Comparison of ENCODE assay signal across 8 cellular contexts in genomic region chr20:47972297-47972915, GRCh38.
DNase-seq lines count a peak whose midpoint lies in the region; ATAC-seq and TF ChIP-seq lines count a peak whose summit lies in the region.
"Not testable (repeated sequence)": the region's sequence is repeated elsewhere in the genome, so short reads cannot be mapped to it uniquely, and the experiment has no call there.

No MANE protein-coding gene starts in this region.

- H3K27ac ChIP-seq in BLaER1 treated with 17β-estradiol and CSF1 and Interleukin-3, amounts not matched to agents 10 nM and 100 nM = peak overlapping the region in 3 of 11 experiments; percentile 0 to 77 (median 30); a peak in 3 of 22 replicates
- H3K27ac ChIP-seq in HUES48 (ENCODE audit: low read depth, low read length) (peak overlapping the region; percentile 28), adrenal gland (peak overlapping the region in 1 of 5 donors; percentile 29), subcutaneous abdominal adipose tissue (ENCODE audit: low read depth, low read length) (peak overlapping the region; percentile 63)

- TF ChIP-seq POLR2A in adrenal gland (IDR thresholded peaks at IDR 0.05) = peak in 1 of 2 donors; percentile 9

- not testable (repeated sequence) for H3K27me3 ChIP-seq in BLaER1 treated with 17β-estradiol and CSF1 and Interleukin-3, amounts not matched to agents 10 nM and 100 nM; HUES48 (ENCODE audit: control insufficient read depth, insufficient read depth, low read length); adrenal gland
- H3K27me3 ChIP-seq in subcutaneous abdominal adipose tissue (ENCODE audit: control insufficient read depth in 5 of 5, insufficient read depth in 4 of 5, low read length in 5 of 5) = peaks cover 0 to 12% (median 8%) of the 10 kb centered on the region in 5 donors

- H4K20me1 ChIP-seq in BLaER1 treated with 17β-estradiol and CSF1 and Interleukin-3, amounts not matched to agents 10 nM and 100 nM = not testable (repeated sequence)

- H3K4me3 ChIP-seq in BLaER1 treated with 17β-estradiol and CSF1 and Interleukin-3, amounts not matched to agents 10 nM and 100 nM; HUES48 (ENCODE audit: low read depth, low read length); subcutaneous abdominal adipose tissue (ENCODE audit: low read depth in 1 of 5, low read length in 5 of 5): not testable (repeated sequence)
- peak overlapping the region in 1 of 4 donors; percentile 29 for H3K4me3 ChIP-seq in adrenal gland

- peak; percentile 57 for ATAC-seq in esophagus mucosa

- H3K27me3 Mint-ChIP-seq in nephron progenitor cell (ENCODE audit: low read depth, poor library complexity) = not testable (repeated sequence)

- H3K4me2 ChIP-seq in BLaER1 treated with 17β-estradiol and CSF1 and Interleukin-3, amounts not matched to agents 10 nM and 100 nM = peak overlapping the region in 6 of 11 experiments; percentile 27 to 82 (median 64); a peak in 12 of 22 replicates

- WGBS in adrenal gland, 4 donors = 44 to 52% (median 50%) methylated on average over 25 to 26 of the region's 26 CpGs

- H3K4me1 Mint-ChIP-seq in nephron progenitor cell = peaks cover 85% of the 10 kb centered on the region

- TF ChIP-seq CTCF in adrenal gland (IDR thresholded peaks at IDR 0.05) = peak in 5 of 6 experiments; percentile 19 to 44 (median 33)
- not testable (repeated sequence) for TF ChIP-seq CTCF in nephron progenitor cell (IDR thresholded peaks at IDR 0.05)

- H3K9me3 Mint-ChIP-seq in nephron progenitor cell = not testable (repeated sequence)

- H3K36me3 ChIP-seq in BLaER1 treated with 17β-estradiol and CSF1 and Interleukin-3, amounts not matched to agents 10 nM and 100 nM; HUES48 (ENCODE audit: control insufficient read depth, insufficient read depth, low read length); adrenal gland (replicated peaks in 1 of 2); subcutaneous abdominal adipose tissue (ENCODE audit: control insufficient read depth in 5 of 5, insufficient read depth in 5 of 5, low read length in 5 of 5): not testable (repeated sequence)

- intact Hi-C loops in adrenal gland (cut with DNase I) = not testable (repeated sequence)

- peak overlapping the region; percentile 61 for H3K27ac Mint-ChIP-seq in nephron progenitor cell

- peaks cover 37 to 85% (median 60%) of the 10 kb centered on the region in 10 experiments for H3K4me1 ChIP-seq in BLaER1 treated with 17β-estradiol and CSF1 and Interleukin-3, amounts not matched to agents 10 nM and 100 nM
- H3K4me1 ChIP-seq in HUES48 (ENCODE audit: control insufficient read depth, insufficient read depth, low read length) (peaks cover 26% of the 10 kb centered on the region), subcutaneous abdominal adipose tissue (ENCODE audit: control insufficient read depth in 5 of 5, insufficient read depth in 5 of 5, low read length in 5 of 5) (peaks cover 0 to 35% (median 6%) of the 10 kb centered on the region in 5 donors)
- not testable (repeated sequence) for H3K4me1 ChIP-seq in adrenal gland (replicated peaks in 1 of 2)

- H3K4me3 Mint-ChIP-seq in nephron progenitor cell = peak overlapping the region; percentile 66

- not testable (repeated sequence) for H3K9me3 ChIP-seq in BLaER1 treated with 17β-estradiol and CSF1 and Interleukin-3, amounts not matched to agents 10 nM and 100 nM (replicated peaks in 1 of 11); HUES48 (ENCODE audit: control insufficient read depth, insufficient read depth, low read length); adrenal gland (replicated peaks in 1 of 3); subcutaneous abdominal adipose tissue (ENCODE audit: control insufficient read depth in 5 of 5, low read length in 5 of 5)

- DNase-seq in NCI-H82 (lab: John Stamatoyannopoulos, UW) = peak; percentile 31
- peak; percentile 33 to 73 (median 66) for DNase-seq in adrenal gland
- peak; percentile 28 for DNase-seq in iris pigment epithelial cell (ENCODE audit: low read depth)
- peak; percentile 35 for DNase-seq in nephron progenitor cell

- H3K36me3 Mint-ChIP-seq in nephron progenitor cell (ENCODE audit: low read depth) = not testable (repeated sequence)

- not testable (repeated sequence) for H3K9ac ChIP-seq in BLaER1 treated with 17β-estradiol and CSF1 and Interleukin-3, amounts not matched to agents 10 nM and 100 nM; HUES48 (ENCODE audit: low read depth, low read length); subcutaneous abdominal adipose tissue (ENCODE audit: low read length in 5 of 5)
